Comparison of ENCODE assay signal across 7 cellular contexts in genomic region chr6:28953039-28953872, GRCh38. TPM values are rescaled to one million over a fixed set of nuclear protein-coding genes. Genes with fewer than 3 reads are reported as not detected.
DNase-seq lines count a peak whose midpoint lies in the region; ATAC-seq and TF ChIP-seq lines count a peak whose summit lies in the region.

No MANE protein-coding gene starts in this region.

- 6% methylated on average over 26 of the region's 26 CpGs for WGBS in ovary, 3 donors

- H3K9me3 ChIP-seq in Peyer's patch (no peaks in the 10 kb centered on the region), ovary (no peaks in the 10 kb centered on the region)

- peaks cover 17% of the 10 kb centered on the region for H3K36me3 Mint-ChIP-seq in activated T-helper 17 cell treated with anti-CD3 and anti-CD28 coated beads, Interleukin-2, amount 50 U/mL, for 72 hours (ENCODE audit: low read depth)

- peak overlapping the region; percentile 93 for H3K27ac Mint-ChIP-seq in activated T-helper 17 cell treated with anti-CD3 and anti-CD28 coated beads, Interleukin-2, amount 50 U/mL, for 72 hours

- no peak for TF ChIP-seq EP300 in ovary (IDR thresholded peaks at IDR 0.05)

- DNase-seq in HUDEP-2 (lab: John Stamatoyannopoulos, UW; ENCODE audit: unreplicated experiment in 76 of 76) (peak in 72 of 76 experiments; percentile 27 to 88 (median 70)), Peyer's patch (no peak), foreskin keratinocyte (peak in 1 of 2 donors; percentile 63), ovary (peak in 3 of 5 donors; percentile 22 to 42 (median 27))

- H3K4me1 ChIP-seq in Peyer's patch: no peaks in the 10 kb centered on the region
- peaks cover 8% of the 10 kb centered on the region for H3K4me1 ChIP-seq in foreskin keratinocyte
- no peaks in the 10 kb centered on the region for H3K4me1 ChIP-seq in ovary (ENCODE audit: insufficient read depth)

- no peak for TF ChIP-seq POLR2A in Peyer's patch (IDR thresholded peaks at IDR 0.05)
- TF ChIP-seq POLR2A in ovary (IDR thresholded peaks at IDR 0.05): no peak

- H3K9me3 Mint-ChIP-seq in activated T-helper 17 cell treated with anti-CD3 and anti-CD28 coated beads, Interleukin-2, amount 50 U/mL, for 72 hours: no peaks in the 10 kb centered on the region

- H3K36me3 ChIP-seq in Peyer's patch (no peaks in the 10 kb centered on the region), ovary (no peaks in the 10 kb centered on the region)

- no peak for TF ChIP-seq CTCF in Peyer's patch (IDR thresholded peaks at IDR 0.05)
- TF ChIP-seq CTCF in foreskin keratinocyte (conservative IDR thresholded peaks at IDR 0.05): no peak
- TF ChIP-seq CTCF in ovary (IDR thresholded peaks at IDR 0.05): no peak

- no peaks in the 10 kb centered on the region for H3K27me3 Mint-ChIP-seq in activated T-helper 17 cell treated with anti-CD3 and anti-CD28 coated beads, Interleukin-2, amount 50 U/mL, for 72 hours

- peaks cover 11% of the 10 kb centered on the region for H3K4me1 Mint-ChIP-seq in activated T-helper 17 cell treated with anti-CD3 and anti-CD28 coated beads, Interleukin-2, amount 50 U/mL, for 72 hours

- peak overlapping the region; percentile 87 for H3K4me3 Mint-ChIP-seq in activated T-helper 17 cell treated with anti-CD3 and anti-CD28 coated beads, Interleukin-2, amount 50 U/mL, for 72 hours

- H3K27me3 ChIP-seq in Peyer's patch: peaks cover 0 to 2% of the 10 kb centered on the region in 2 donors
- no peaks in the 10 kb centered on the region for H3K27me3 ChIP-seq in foreskin keratinocyte
- H3K27me3 ChIP-seq in ovary: no peaks in the 10 kb centered on the region

- no peak overlapping the region for H3K27ac ChIP-seq in Peyer's patch
- H3K27ac ChIP-seq in foreskin keratinocyte: no peak overlapping the region
- no peak overlapping the region for H3K27ac ChIP-seq in ovary

- H3K4me3 ChIP-seq in Peyer's patch (peak overlapping the region in 3 of 4 donors; percentile 7 to 40 (median 32)), ovary (peak overlapping the region; percentile 29)

- ATAC-seq in GM18502 (IDR thresholded peaks at IDR 0.05; ENCODE audit: poor library complexity, unreplicated experiment) (peak; percentile 69), foreskin keratinocyte (peak; percentile 69), GM21529 (IDR thresholded peaks at IDR 0.05; ENCODE audit: unreplicated experiment) (no peak)
- peak; percentile 87 for ATAC-seq in activated T-helper 17 cell treated with anti-CD3 and anti-CD28 coated beads, Interleukin-2, amount 50 U/mL, for 72 hours (replicated peaks)

- intact Hi-C loops in ovary (cut with DNase I): no loop called here

RNA-seq across cellular contexts. Expression of gene TRIM27, which starts 29.5 kb away (rescaled TPM):
- total RNA-seq in Peyer's patch (10 to 100 TPM; 52.2 to 71.4 (median 64.2) TPM), foreskin keratinocyte (50.9 and 60.1 TPM in 2 replicates), ovary (10 to 100 TPM; 43.7 to 57.6 (median 48.8) TPM)
- total RNA-seq in activated T-helper 17 cell treated with anti-CD3 and anti-CD28 coated beads, Interleukin-2, amount 50 U/mL, for 72 hours: 10 to 100 TPM; 34.4 to 51.2 TPM
- polyA plus RNA-seq in foreskin keratinocyte (35.0 and 37.5 TPM in 2 replicates), ovary (10 to 100 TPM; 33.3 to 61.1 TPM)

RNA-seq across cellular contexts. Expression of gene ZNF311, which starts 51.9 kb away (rescaled TPM):
- total RNA-seq in Peyer's patch (1 to 10 TPM in 3 of 4 donors, not detected in 1; 1.2 to 1.4 (median 1.3) TPM), foreskin keratinocyte (2.3 and 3.3 TPM in 2 replicates), ovary (1 to 10 TPM in 5 of 7 donors, under 1 TPM in 2; 0.34 to 3.3 (median 1.4) TPM)
- under 1 TPM; 0.35 to 0.71 TPM for total RNA-seq in activated T-helper 17 cell treated with anti-CD3 and anti-CD28 coated beads, Interleukin-2, amount 50 U/mL, for 72 hours
- polyA plus RNA-seq in foreskin keratinocyte (1.9 TPM in 2 replicates), ovary (1 to 10 TPM; 1.4 to 1.7 TPM)

Comparison
In these comparisons a context has a peak if more than half of its experiments do, and no peak if none do; other contexts are left out.
1. DNase-seq: peak in HUDEP-2 (72 of 76) and ovary (3 of 5); none in Peyer's patch (0 of 3).